1 cellular context compared by ENCODE assay signal in genomic region chr6:14066782-14067406, GRCh38.
TF ChIP-seq lines count a peak whose summit lies in the region.

No MANE protein-coding gene starts in this region.

TF ChIP-seq in HepG2, 621 proteins besides CTCF, POLR2A, EP300 and RAD21 (continued from another document):
- TF ChIP-seq NFAT5 (CRISPR knock-in tag; IDR thresholded peaks at IDR 0.05) (no peak), SMAD3 (CRISPR knock-in tag; IDR thresholded peaks at IDR 0.05) (0 out of 2 replicates have a peak, but pooled peaks have one; percentile 31), SMC3 (IDR thresholded peaks at IDR 0.05; ENCODE audit: low read length) (peak; percentile 46)
